Comparison of ENCODE assay signal across 2 cellular contexts in the genomic region with DNA sequence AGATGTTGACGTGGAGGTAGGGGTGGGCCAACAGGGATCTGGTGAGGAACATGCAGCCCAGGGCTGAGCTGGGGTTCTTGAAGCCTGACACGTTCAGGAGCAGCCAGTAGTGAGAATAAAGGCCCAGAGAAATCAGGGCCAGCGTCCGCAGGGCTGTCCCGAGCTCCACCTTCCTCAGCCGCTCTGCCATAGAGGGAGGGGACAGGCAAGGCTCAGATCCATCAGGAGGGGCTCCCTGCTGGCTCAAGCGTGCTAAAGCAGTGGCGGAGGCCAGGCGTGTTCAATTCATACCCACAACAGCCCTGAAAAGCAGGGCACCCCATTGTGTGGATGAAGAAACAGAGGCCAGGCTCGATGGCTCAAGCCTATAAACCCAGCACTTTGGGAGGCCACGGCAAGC.
TF ChIP-seq lines count a peak whose summit lies in the region.

No MANE protein-coding gene starts in this region.

TF ChIP-seq in HepG2, 621 proteins besides CTCF, POLR2A, EP300 and RAD21:
- TF ChIP-seq, protein P1, sequence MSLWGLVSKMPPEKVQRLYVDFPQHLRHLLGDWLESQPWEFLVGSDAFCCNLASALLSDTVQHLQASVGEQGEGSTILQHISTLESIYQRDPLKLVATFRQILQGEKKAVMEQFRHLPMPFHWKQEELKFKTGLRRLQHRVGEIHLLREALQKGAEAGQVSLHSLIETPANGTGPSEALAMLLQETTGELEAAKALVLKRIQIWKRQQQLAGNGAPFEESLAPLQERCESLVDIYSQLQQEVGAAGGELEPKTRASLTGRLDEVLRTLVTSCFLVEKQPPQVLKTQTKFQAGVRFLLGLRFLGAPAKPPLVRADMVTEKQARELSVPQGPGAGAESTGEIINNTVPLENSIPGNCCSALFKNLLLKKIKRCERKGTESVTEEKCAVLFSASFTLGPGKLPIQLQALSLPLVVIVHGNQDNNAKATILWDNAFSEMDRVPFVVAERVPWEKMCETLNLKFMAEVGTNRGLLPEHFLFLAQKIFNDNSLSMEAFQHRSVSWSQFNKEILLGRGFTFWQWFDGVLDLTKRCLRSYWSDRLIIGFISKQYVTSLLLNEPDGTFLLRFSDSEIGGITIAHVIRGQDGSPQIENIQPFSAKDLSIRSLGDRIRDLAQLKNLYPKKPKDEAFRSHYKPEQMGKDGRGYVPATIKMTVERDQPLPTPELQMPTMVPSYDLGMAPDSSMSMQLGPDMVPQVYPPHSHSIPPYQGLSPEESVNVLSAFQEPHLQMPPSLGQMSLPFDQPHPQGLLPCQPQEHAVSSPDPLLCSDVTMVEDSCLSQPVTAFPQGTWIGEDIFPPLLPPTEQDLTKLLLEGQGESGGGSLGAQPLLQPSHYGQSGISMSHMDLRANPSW (CRISPR knock-in tag; IDR thresholded peaks at IDR 0.05; ENCODE audit: borderline replicate concordance), result no peak
- TF ChIP-seq, protein P2, sequence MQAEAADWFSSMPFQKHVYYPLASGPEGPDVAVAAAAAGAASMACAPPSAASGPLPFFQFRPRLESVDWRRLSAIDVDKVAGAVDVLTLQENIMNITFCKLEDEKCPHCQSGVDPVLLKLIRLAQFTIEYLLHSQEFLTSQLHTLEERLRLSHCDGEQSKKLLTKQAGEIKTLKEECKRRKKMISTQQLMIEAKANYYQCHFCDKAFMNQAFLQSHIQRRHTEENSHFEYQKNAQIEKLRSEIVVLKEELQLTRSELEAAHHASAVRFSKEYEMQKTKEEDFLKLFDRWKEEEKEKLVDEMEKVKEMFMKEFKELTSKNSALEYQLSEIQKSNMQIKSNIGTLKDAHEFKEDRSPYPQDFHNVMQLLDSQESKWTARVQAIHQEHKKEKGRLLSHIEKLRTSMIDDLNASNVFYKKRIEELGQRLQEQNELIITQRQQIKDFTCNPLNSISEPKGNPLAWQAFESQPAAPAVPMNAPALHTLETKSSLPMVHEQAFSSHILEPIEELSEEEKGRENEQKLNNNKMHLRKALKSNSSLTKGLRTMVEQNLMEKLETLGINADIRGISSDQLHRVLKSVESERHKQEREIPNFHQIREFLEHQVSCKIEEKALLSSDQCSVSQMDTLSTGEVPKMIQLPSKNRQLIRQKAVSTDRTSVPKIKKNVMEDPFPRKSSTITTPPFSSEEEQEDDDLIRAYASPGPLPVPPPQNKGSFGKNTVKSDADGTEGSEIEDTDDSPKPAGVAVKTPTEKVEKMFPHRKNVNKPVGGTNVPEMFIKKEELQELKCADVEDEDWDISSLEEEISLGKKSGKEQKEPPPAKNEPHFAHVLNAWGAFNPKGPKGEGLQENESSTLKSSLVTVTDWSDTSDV (CRISPR knock-in tag; IDR thresholded peaks at IDR 0.05), result no peak
- TF ChIP-seq FOXK2 (IDR thresholded peaks at IDR 0.05) (no peak), ZNF792 (CRISPR knock-in tag; IDR thresholded peaks at IDR 0.05) (no peak), ZNF558 (CRISPR knock-in tag; IDR thresholded peaks at IDR 0.05; ENCODE audit: borderline replicate concordance) (no peak)

TF ChIP-seq in WTC11, 78 proteins besides CTCF, POLR2A, EP300 and RAD21:
- TF ChIP-seq TP53 (CRISPR knock-in tag; IDR thresholded peaks at IDR 0.05) (no peak), MYBL2 (CRISPR knock-in tag; IDR thresholded peaks at IDR 0.05) (no peak), SMAD4 (CRISPR knock-in tag; IDR thresholded peaks at IDR 0.05) (no peak)
- TF ChIP-seq, protein P3, sequence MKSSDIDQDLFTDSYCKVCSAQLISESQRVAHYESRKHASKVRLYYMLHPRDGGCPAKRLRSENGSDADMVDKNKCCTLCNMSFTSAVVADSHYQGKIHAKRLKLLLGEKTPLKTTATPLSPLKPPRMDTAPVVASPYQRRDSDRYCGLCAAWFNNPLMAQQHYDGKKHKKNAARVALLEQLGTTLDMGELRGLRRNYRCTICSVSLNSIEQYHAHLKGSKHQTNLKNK (CRISPR knock-in tag; IDR thresholded peaks at IDR 0.05), result no peak
- TF ChIP-seq, protein P1 (CRISPR knock-in tag; conservative IDR thresholded peaks at IDR 0.05; ENCODE audit: low read depth), result no peak
- TF ChIP-seq, protein P4, sequence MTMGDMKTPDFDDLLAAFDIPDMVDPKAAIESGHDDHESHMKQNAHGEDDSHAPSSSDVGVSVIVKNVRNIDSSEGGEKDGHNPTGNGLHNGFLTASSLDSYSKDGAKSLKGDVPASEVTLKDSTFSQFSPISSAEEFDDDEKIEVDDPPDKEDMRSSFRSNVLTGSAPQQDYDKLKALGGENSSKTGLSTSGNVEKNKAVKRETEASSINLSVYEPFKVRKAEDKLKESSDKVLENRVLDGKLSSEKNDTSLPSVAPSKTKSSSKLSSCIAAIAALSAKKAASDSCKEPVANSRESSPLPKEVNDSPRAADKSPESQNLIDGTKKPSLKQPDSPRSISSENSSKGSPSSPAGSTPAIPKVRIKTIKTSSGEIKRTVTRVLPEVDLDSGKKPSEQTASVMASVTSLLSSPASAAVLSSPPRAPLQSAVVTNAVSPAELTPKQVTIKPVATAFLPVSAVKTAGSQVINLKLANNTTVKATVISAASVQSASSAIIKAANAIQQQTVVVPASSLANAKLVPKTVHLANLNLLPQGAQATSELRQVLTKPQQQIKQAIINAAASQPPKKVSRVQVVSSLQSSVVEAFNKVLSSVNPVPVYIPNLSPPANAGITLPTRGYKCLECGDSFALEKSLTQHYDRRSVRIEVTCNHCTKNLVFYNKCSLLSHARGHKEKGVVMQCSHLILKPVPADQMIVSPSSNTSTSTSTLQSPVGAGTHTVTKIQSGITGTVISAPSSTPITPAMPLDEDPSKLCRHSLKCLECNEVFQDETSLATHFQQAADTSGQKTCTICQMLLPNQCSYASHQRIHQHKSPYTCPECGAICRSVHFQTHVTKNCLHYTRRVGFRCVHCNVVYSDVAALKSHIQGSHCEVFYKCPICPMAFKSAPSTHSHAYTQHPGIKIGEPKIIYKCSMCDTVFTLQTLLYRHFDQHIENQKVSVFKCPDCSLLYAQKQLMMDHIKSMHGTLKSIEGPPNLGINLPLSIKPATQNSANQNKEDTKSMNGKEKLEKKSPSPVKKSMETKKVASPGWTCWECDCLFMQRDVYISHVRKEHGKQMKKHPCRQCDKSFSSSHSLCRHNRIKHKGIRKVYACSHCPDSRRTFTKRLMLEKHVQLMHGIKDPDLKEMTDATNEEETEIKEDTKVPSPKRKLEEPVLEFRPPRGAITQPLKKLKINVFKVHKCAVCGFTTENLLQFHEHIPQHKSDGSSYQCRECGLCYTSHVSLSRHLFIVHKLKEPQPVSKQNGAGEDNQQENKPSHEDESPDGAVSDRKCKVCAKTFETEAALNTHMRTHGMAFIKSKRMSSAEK (CRISPR knock-in tag; IDR thresholded peaks at IDR 0.05; ENCODE audit: borderline replicate concordance), result no peak
- TF ChIP-seq, protein P5, sequence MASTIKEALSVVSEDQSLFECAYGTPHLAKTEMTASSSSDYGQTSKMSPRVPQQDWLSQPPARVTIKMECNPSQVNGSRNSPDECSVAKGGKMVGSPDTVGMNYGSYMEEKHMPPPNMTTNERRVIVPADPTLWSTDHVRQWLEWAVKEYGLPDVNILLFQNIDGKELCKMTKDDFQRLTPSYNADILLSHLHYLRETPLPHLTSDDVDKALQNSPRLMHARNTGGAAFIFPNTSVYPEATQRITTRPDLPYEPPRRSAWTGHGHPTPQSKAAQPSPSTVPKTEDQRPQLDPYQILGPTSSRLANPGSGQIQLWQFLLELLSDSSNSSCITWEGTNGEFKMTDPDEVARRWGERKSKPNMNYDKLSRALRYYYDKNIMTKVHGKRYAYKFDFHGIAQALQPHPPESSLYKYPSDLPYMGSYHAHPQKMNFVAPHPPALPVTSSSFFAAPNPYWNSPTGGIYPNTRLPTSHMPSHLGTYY (CRISPR knock-in tag; IDR thresholded peaks at IDR 0.05), result no peak
TF ChIP-seq in WTC11: peak in this region for 0.
